ENCODE assay signal across 17 cellular contexts in the genomic region with DNA sequence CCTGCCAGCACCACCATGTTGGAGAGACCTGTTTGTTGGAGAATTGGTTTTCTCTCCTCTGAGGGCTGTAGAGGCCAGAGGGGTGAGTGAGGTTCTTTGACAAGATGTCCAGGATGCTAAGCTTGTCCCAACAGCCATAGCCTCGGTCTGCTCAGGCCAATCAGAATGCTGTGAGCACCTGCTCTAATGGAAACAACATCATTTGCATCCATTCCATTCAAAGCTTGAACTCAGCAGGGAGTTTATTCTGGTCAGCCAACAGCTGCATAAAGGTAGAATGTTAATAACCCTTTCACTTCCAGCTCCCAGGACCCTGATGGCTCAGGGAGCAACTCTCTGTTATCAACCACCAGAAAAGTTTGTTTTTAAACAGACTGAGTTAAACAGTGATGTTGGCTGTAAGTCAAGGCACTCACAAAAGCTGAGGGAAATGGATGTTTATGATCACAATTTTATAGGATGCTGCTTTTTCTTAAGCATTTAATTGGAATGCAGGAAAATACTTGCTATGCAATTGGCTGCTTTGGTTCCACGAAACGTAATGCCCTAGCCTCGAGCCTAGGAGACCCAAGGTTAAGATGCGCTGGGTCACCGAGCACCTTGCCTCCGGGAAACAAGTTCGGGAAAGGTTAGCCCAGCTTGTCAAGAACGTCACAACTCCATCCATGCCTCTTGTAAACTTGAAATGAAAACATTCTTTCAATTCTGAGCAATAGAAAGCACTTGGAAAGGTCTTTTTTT.
DNase-seq lines count a peak whose midpoint lies in the region; ATAC-seq and TF ChIP-seq lines count a peak whose summit lies in the region.
"Had no signal": no experiment of that assay in that cellular context is flagged by ENCODE, and none has a peak within 500 bp of the region (broad histone marks: within the 10 kb centered on the region; RNA-seq: fewer than 3 reads in every experiment).

No MANE protein-coding gene starts in this region.

- H2BK120ac ChIP-seq in IMR-90 (ENCODE audit: low read depth, low read length) (no peak overlapping the region; the same call in 1 of the 2 replicates), trophoblast cell (ENCODE audit: insufficient read depth, low read length, poor library complexity) (peak overlapping the region; percentile 55)

- H3K27me3 Mint-ChIP-seq in effector memory CD8-positive, alpha-beta T cell = no peaks in the 10 kb centered on the region

- H4K91ac ChIP-seq in IMR-90 (ENCODE audit: insufficient read depth, low read depth, low read length) (no peak overlapping the region), trophoblast cell (ENCODE audit: low read depth, low read length) (peak overlapping the region; percentile 41)

- peaks cover 41 to 80% of the 10 kb centered on the region in 2 donors for H3K4me1 Mint-ChIP-seq in effector memory CD8-positive, alpha-beta T cell (ENCODE audit: low read depth in 2 of 2)

- peaks cover 6% of the 10 kb centered on the region for H3K9me1 ChIP-seq in IMR-90 (ENCODE audit: insufficient read depth, low read length)

- H3K9ac ChIP-seq in IMR-90 (ENCODE audit: low read depth, low read length) (no peak overlapping the region), trophoblast cell (ENCODE audit: low read length) (no peak overlapping the region)

- TF ChIP-seq CTCF in IMR-90 (conservative IDR thresholded peaks at IDR 0.05; ENCODE audit: low read depth, low read length) = no peak

- in situ Hi-C loops in IMR-90 (cut with MboI; ENCODE audit: low sequenced_read_pairs) = no loop called here

- TF ChIP-seq RAD21 in IMR-90 (IDR thresholded peaks at IDR 0.05; ENCODE audit: low read length) = no peak

- no peak overlapping the region for H4K5ac ChIP-seq in IMR-90 (ENCODE audit: low read depth, low read length)

- H3K27ac ChIP-seq in IMR-90 (ENCODE audit: insufficient read depth, low read length) = no peak overlapping the region
- H3K27ac ChIP-seq in trophoblast cell (ENCODE audit: low read depth, low read length) = no peak overlapping the region
- H3K27ac ChIP-seq: ascending aorta, upper lobe of right lung had no signal

- no peak overlapping the region for H4K8ac ChIP-seq in IMR-90 (ENCODE audit: low read depth in 2 of 2, low read length in 2 of 2)
- H4K8ac ChIP-seq in trophoblast cell (ENCODE audit: low read depth, low read length) = no peak overlapping the region

- WGBS in IMR-90 (ENCODE audit: extremely low coverage in 2 of 2, insufficient read length in 1 of 2), 2 experiments = no CpG with 5 or more reads among the region's 9 CpGs
- no CpG with 5 or more reads among the region's 9 CpGs for WGBS in trophoblast cell (ENCODE audit: extremely low coverage, insufficient coverage, insufficient read length)

- no peak overlapping the region for H3K18ac ChIP-seq in IMR-90 (ENCODE audit: low read depth, low read length)
- H3K18ac ChIP-seq in trophoblast cell (ENCODE audit: low read length) = no peak overlapping the region

- H3K4me1 ChIP-seq in IMR-90 (ENCODE audit: control insufficient read depth, insufficient read depth, low read length) = peaks cover 12% of the 10 kb centered on the region
- H3K4me1 ChIP-seq in trophoblast cell (ENCODE audit: control insufficient read depth in 1 of 2, insufficient read depth in 2 of 2, low read length in 2 of 2) = peaks cover 4% of the 10 kb centered on the region in 2 experiments
- H3K4me1 ChIP-seq: ascending aorta had no signal

- H3K14ac ChIP-seq in IMR-90 (replicated peaks; ENCODE audit: low read depth, low read length) (peak overlapping the region; percentile 38), trophoblast cell (ENCODE audit: low read length) (no peak overlapping the region)

- H3K9me3 ChIP-seq in IMR-90 (ENCODE audit: control insufficient read depth, insufficient read depth, low read length) = no peaks in the 10 kb centered on the region
- H3K9me3 ChIP-seq in trophoblast cell (ENCODE audit: insufficient read depth, low read depth, low read length) = no peaks in the 10 kb centered on the region
- H3K9me3 ChIP-seq: ascending aorta, pancreas, upper lobe of right lung had no signal

- H3K4me2 ChIP-seq in IMR-90 (ENCODE audit: low read depth, low read length) = peak overlapping the region; percentile 79
- H3K4me2 ChIP-seq in trophoblast cell (ENCODE audit: low read length) = no peak overlapping the region

- H3K4ac ChIP-seq in IMR-90 (ENCODE audit: low read depth, low read length) (no peak overlapping the region), trophoblast cell (ENCODE audit: low read depth, low read length) (no peak overlapping the region)

- H3K36me3 Mint-ChIP-seq in effector memory CD8-positive, alpha-beta T cell (ENCODE audit: insufficient read depth) = peaks cover 25% of the 10 kb centered on the region

- no peak overlapping the region for H2BK5ac ChIP-seq in IMR-90 (ENCODE audit: low read depth, low read length, poor library complexity, severe bottlenecking)
- H2BK5ac ChIP-seq in trophoblast cell (ENCODE audit: low read depth, low read length, poor library complexity) = no peak overlapping the region

- CTCF ChIA-PET in IMR-90 (lab: Yijun Ruan, JAX) = interaction anchor here (0.6 to 3.3 kb wide), 2 partner anchors 208 to 472 kb away, joined by 5 to 18 read pairs; no protein-coding TSS in a partner anchor

- H2AFZ ChIP-seq in IMR-90 (replicated peaks; ENCODE audit: low read length, poor library complexity) (no peak overlapping the region), trophoblast cell (ENCODE audit: insufficient read depth, low read length, poor library complexity) (no peak overlapping the region)
- H2AFZ ChIP-seq: PC-9 had no signal

- intact Hi-C loops in IMR-90 (cut with micrococcal nuclease) = loop anchor here (5.0 kb wide), 1 partner anchor 695 kb away; no protein-coding TSS in a partner anchor

- no peak overlapping the region for H4K12ac ChIP-seq in trophoblast cell (ENCODE audit: low read depth, low read length)

- H3K4me3 Mint-ChIP-seq in effector memory CD8-positive, alpha-beta T cell = no peak overlapping the region

- H2BK12ac ChIP-seq in trophoblast cell (ENCODE audit: low read length) = no peak overlapping the region

- H3K79me2 ChIP-seq in trophoblast cell (ENCODE audit: control insufficient read depth, insufficient read depth, low read length, poor library complexity) = no peaks in the 10 kb centered on the region

- dilution Hi-C loops in IMR-90 (cut with HindIII; ENCODE audit: low sequenced_read_pairs, unreplicated experiment) = no loop called here

- H3K27me3 ChIP-seq in IMR-90 (ENCODE audit: control insufficient read depth, insufficient read depth, low read length) = no peaks in the 10 kb centered on the region
- H3K27me3 ChIP-seq in trophoblast cell (ENCODE audit: insufficient read depth, low read length) = no peaks in the 10 kb centered on the region
- H3K27me3 ChIP-seq: ascending aorta, pancreas, upper lobe of right lung had no signal

- H3K79me1 ChIP-seq in IMR-90 (ENCODE audit: low read depth in 1 of 2, low read length in 2 of 2) = peaks cover 0 to 6% of the 10 kb centered on the region in 2 experiments; a peak in 1 of 4 replicates
- H3K79me1 ChIP-seq in trophoblast cell (ENCODE audit: low read length) = peaks cover 11% of the 10 kb centered on the region

- no peaks in the 10 kb centered on the region for H3K9me3 Mint-ChIP-seq in effector memory CD8-positive, alpha-beta T cell

- H2BK15ac ChIP-seq in IMR-90 (ENCODE audit: low read depth, low read length) = no peak overlapping the region; the same call in 2 of the 3 replicates

- no peaks in the 10 kb centered on the region for H4K20me1 ChIP-seq in IMR-90 (ENCODE audit: insufficient read depth, low read length)

- H3K23ac ChIP-seq in IMR-90 (ENCODE audit: low read depth, low read length) (no peak overlapping the region), trophoblast cell (ENCODE audit: low read length) (no peak overlapping the region)

- no peak overlapping the region for H3K4me3 ChIP-seq in IMR-90 (ENCODE audit: insufficient read depth, low read depth, low read length)
- no peak overlapping the region for H3K4me3 ChIP-seq in trophoblast cell (ENCODE audit: low read depth, low read length)
- H3K4me3 ChIP-seq: ascending aorta, pancreas, PC-9, upper lobe of right lung had no signal

- H3K36me3 ChIP-seq in IMR-90 (ENCODE audit: control insufficient read depth, insufficient read depth, low read length) (no peaks in the 10 kb centered on the region; the same call in 1 of the 2 replicates), trophoblast cell (ENCODE audit: control insufficient read depth in 1 of 2, insufficient read depth in 2 of 2, low read length in 2 of 2) (peaks cover 4 to 7% of the 10 kb centered on the region in 2 experiments)
- H3K36me3 ChIP-seq: ascending aorta, pancreas, upper lobe of right lung had no signal

- no peak for TF ChIP-seq POLR2A in IMR-90 (IDR thresholded peaks at IDR 0.05; ENCODE audit: low read depth, low read length)

- H2AK5ac ChIP-seq in IMR-90 (ENCODE audit: low read depth, low read length) = peak overlapping the region; percentile 40; the same call in 1 of the 2 replicates
- H2AK5ac ChIP-seq in trophoblast cell (ENCODE audit: low read length) = peak overlapping the region; percentile 64

- no TSS peak for BruUV-seq in IMR-90 (replicated peaks; lab: Mats Ljungman, UMichigan)

- DNase-seq in NK-92 treated with Interleukin-12 subunit alpha and Interleukin-12 subunit beta, amount 100 ng/mL, for 24 hours (lab: John Stamatoyannopoulos, UW) = peak; percentile 13
- DNase-seq in NK-92 (lab: John Stamatoyannopoulos, UW; ENCODE audit: unreplicated experiment) (no peak), IMR-90 (peak; percentile 43), trophoblast cell (no peak), NCI-H446 treated with DMSO at 0.1 percent for 48 hours (lab: John Stamatoyannopoulos, UW) (no peak), DMS79 treated with DMSO at 0.1 percent for 48 hours (lab: John Stamatoyannopoulos, UW) (no peak)
- no peak for DNase-seq in effector memory CD8-positive, alpha-beta T cell
- DNase-seq: activated gamma-delta T cell; NCI-H1092; pancreas; stimulated activated naive CD4-positive, alpha-beta T cell; upper lobe of right lung had no signal

- ATAC-seq in IMR-90 (ENCODE audit: low read depth) = peak; percentile 21; the same call in 1 of the 2 replicates
- no peak for ATAC-seq in effector memory CD8-positive, alpha-beta T cell (replicated peaks)
- ATAC-seq in HG03457 (IDR thresholded peaks at IDR 0.05; ENCODE audit: unreplicated experiment) = no peak
- ATAC-seq: HCT116, pancreas, SK-N-SH treated with all-trans-retinoic acid at 6 μM for 48 hours had no signal

- no peak overlapping the region for H2BK20ac ChIP-seq in IMR-90 (ENCODE audit: low read depth, low read length)

- peak overlapping the region; percentile 50 for H2AK9ac ChIP-seq in IMR-90 (replicated peaks; ENCODE audit: low read depth, low read length, poor library complexity)

- no peak overlapping the region for H3K56ac ChIP-seq in IMR-90 (ENCODE audit: extremely low read depth, insufficient read depth, low read length)

- peak overlapping the region; percentile 83 to 86 for H3K27ac Mint-ChIP-seq in effector memory CD8-positive, alpha-beta T cell

- POLR2A ChIA-PET in IMR-90 (lab: Charles Lee; ENCODE audit: unreplicated experiment) = no interaction called here

TF ChIP-seq in IMR-90, 13 proteins besides CTCF, POLR2A, EP300 and RAD21 (continues in another document):
- TF ChIP-seq MAFK (IDR thresholded peaks at IDR 0.05; ENCODE audit: low read depth, low read length) (no peak), RFX5 (IDR thresholded peaks at IDR 0.05; ENCODE audit: low read depth, low read length) (no peak), SMC3 (IDR thresholded peaks at IDR 0.05; ENCODE audit: low read depth, low read length) (no peak)

Comparison
In these comparisons a context has a peak if more than half of its experiments do, and no peak if none do; other contexts are left out.
1. DNase-seq: peak in NK-92 treated with Interleukin-12 subunit alpha and Interleukin-12 subunit beta, amount 100 ng/mL, for 24 hours (single experiment) and IMR-90 (single experiment); none in NK-92 (single experiment), effector memory CD8-positive, alpha-beta T cell (0 of 3), trophoblast cell (0 of 2), NCI-H446 treated with DMSO at 0.1 percent for 48 hours (single experiment) and DMS79 treated with DMSO at 0.1 percent for 48 hours (single experiment).